In the genomic region with DNA sequence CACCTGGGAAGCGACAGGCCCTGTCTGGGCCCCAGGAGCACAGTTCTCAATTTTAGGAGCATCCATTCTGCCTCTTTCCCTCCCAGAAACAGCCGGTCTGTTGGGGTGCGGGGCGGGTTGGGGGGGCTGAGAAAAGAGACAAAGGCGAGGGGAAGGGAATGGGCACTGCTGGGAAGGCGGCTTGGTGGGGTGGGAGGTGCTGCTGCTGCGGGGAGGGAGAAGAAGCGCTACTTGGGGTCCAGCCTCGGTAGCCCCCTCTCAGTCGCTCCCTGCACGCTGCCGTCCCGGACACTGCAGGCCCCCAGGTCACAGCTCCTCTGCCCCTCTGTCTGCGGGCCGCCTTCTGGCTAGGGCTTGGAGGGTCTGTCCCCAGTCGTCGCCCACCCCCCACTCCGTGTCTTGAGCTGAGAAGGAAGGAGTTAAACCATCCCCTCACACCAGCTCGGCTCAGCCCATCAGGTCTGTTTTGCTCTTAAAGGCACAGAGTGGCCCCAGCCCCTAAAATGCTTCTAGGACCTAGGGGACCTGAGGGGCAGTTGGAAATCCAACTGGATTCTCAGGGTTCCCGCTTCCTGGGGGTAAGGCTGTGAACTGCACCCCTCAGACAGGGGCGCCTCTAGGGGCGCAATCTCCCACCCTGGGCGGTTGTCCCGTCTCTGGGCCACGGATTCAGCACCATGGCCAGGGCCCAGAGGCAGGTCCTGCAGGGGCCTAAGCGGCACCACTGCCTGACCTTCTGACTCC, we compare ENCODE assay signal across 8 cellular contexts. TPM values are rescaled to one million over a fixed set of nuclear protein-coding genes. Genes with fewer than 3 reads are reported as not detected.
A peak's percentile ranks its signal among the peaks of the same experiment; 100 is the strongest.
DNase-seq lines count a peak whose midpoint lies in the region; ATAC-seq and TF ChIP-seq lines count a peak whose summit lies in the region.

No MANE protein-coding gene starts in this region.

- intact Hi-C loops in right cardiac atrium (cut with DNase I), result no loop called here
- intact Hi-C loops in esophagus squamous epithelium (cut with DNase I), result no loop called here

- peak; percentile 9 for DNase-seq in Ammon's horn (ENCODE audit: low spot score)
- DNase-seq in HT1080 (ENCODE audit: low read depth), result peak; percentile 15
- peak; percentile 30 for DNase-seq in activated T-cell treated with anti-CD3 and anti-CD28 coated beads for 48 hours (ENCODE audit: low read depth)
- peak; percentile 46 to 77 (median 75) for DNase-seq in right cardiac atrium
- peak; percentile 20 to 35 for DNase-seq in stimulated activated CD4-positive, alpha-beta T cell treated with anti-CD3 and anti-CD28 coated beads, Interleukin-2, amount 100 ng/mL, for 24 hours
- DNase-seq in esophagus squamous epithelium (lab: John Stamatoyannopoulos, UW), result no peak
- DNase-seq in NCI-H774 (lab: John Stamatoyannopoulos, UW), result no peak
- no peak for DNase-seq in NCI-H2081 (lab: John Stamatoyannopoulos, UW)

- H3K4me1 ChIP-seq in right cardiac atrium (ENCODE audit: control insufficient read depth, insufficient read depth, low read length) (no peaks in the 10 kb centered on the region), esophagus squamous epithelium (peaks cover 4 to 11% (median 6%) of the 10 kb centered on the region in 3 donors)

- peak overlapping the region; percentile 45 for H3K4me3 ChIP-seq in right cardiac atrium (ENCODE audit: low read length)
- peak overlapping the region in 2 of 4 donors; percentile 20 to 49 for H3K4me3 ChIP-seq in esophagus squamous epithelium

- 4% methylated on average over 26 of the region's 26 CpGs for WGBS in right cardiac atrium
- WGBS in esophagus squamous epithelium, 2 donors, result 13% methylated on average over 15 to 21 of the region's 26 CpGs

- TF ChIP-seq POLR2A in esophagus squamous epithelium (IDR thresholded peaks at IDR 0.05), result no peak

- peak; percentile 73 to 75 for ATAC-seq in right cardiac atrium

- H3K36me3 ChIP-seq in esophagus squamous epithelium, result no peaks in the 10 kb centered on the region

- H3K27ac ChIP-seq in right cardiac atrium (ENCODE audit: low read length), result no peak overlapping the region
- H3K27ac ChIP-seq in esophagus squamous epithelium, result no peak overlapping the region

- peak in 1 of 6 experiments; percentile 16 for TF ChIP-seq CTCF in esophagus squamous epithelium (IDR thresholded peaks at IDR 0.05)

- H3K27me3 ChIP-seq in right cardiac atrium (ENCODE audit: control insufficient read depth, insufficient read depth), result no peaks in the 10 kb centered on the region
- peaks cover 0 to 35% (median 10%) of the 10 kb centered on the region in 4 donors for H3K27me3 ChIP-seq in esophagus squamous epithelium

- H3K9me3 ChIP-seq in right cardiac atrium (ENCODE audit: control insufficient read depth, low read length), result no peaks in the 10 kb centered on the region
- H3K9me3 ChIP-seq in esophagus squamous epithelium, result no peaks in the 10 kb centered on the region

RNA-seq across cellular contexts. Expression of a gene that starts 0.7 kb away (rescaled TPM):
- total RNA-seq in HT1080 (2014; rRNA removed; shearing (Covaris generic)), result 0.03 TPM in 1 of 2 replicates, not detected in the other
- 0.06 TPM in 1 of 2 replicates, not detected in the other for polyA plus RNA-seq in HT1080 (2015; cell fraction: cytosol; rRNA removed)
- polyA plus RNA-seq in HT1080 (2015; cell fraction: nucleus; rRNA removed), result not detected in 2 replicates
- 1 to 10 TPM in 1 of 4 donors, under 1 TPM in 3; 0.17 to 2.8 (median 0.55) TPM for total RNA-seq in right cardiac atrium
- polyA plus RNA-seq in right cardiac atrium, result 1.4 TPM
- not detected for total RNA-seq in esophagus squamous epithelium

RNA-seq across cellular contexts. Expression of a gene that starts 37.3 kb away (rescaled TPM):
- 39.2 and 42.6 TPM in 2 replicates for total RNA-seq in HT1080 (2014; rRNA removed; shearing (Covaris generic))
- polyA plus RNA-seq in HT1080 (2015; cell fraction: cytosol; rRNA removed), result 34.8 and 37.4 TPM in 2 replicates
- polyA plus RNA-seq in HT1080 (2015; cell fraction: nucleus; rRNA removed), result 50.9 and 51.4 TPM in 2 replicates
- total RNA-seq in right cardiac atrium (10 to 100 TPM; 22.6 to 44.5 (median 36.1) TPM), esophagus squamous epithelium (10 to 100 TPM; 16.1 to 62.2 (median 25.0) TPM)
- polyA plus RNA-seq in right cardiac atrium, result 27.4 TPM

Comparison
In these comparisons a context has a peak if more than half of its experiments do, and no peak if none do; other contexts are left out.
1. DNase-seq: peak in Ammon's horn (single experiment), HT1080 (single experiment), activated T-cell treated with anti-CD3 and anti-CD28 coated beads for 48 hours (single experiment), right cardiac atrium (3 of 3) and stimulated activated CD4-positive, alpha-beta T cell treated with anti-CD3 and anti-CD28 coated beads, Interleukin-2, amount 100 ng/mL, for 24 hours (2 of 2); none in esophagus squamous epithelium (single experiment), NCI-H774 (single experiment) and NCI-H2081 (0 of 2).